Comparison of ENCODE assay signal across 14 cellular contexts in genomic region chr2:86350751-86351150, GRCh38. TPM values are rescaled to one million over a fixed set of nuclear protein-coding genes. Genes with fewer than 3 reads are reported as not detected.
DNase-seq lines count a peak whose midpoint lies in the region; ATAC-seq and TF ChIP-seq lines count a peak whose summit lies in the region.
"Had no signal": no experiment of that assay in that cellular context is flagged by ENCODE, and none has a peak within 500 bp of the region (broad histone marks: within the 10 kb centered on the region; RNA-seq: fewer than 3 reads in every experiment).

No MANE protein-coding gene starts in this region.

- no peak overlapping the region for H3K27ac Mint-ChIP-seq in HFFc6

- no peaks in the 10 kb centered on the region for H3K4me1 ChIP-seq in right atrium auricular region
- H3K4me1 ChIP-seq: BLaER1 had no signal

- TF ChIP-seq CTCF in HFFc6 (IDR thresholded peaks at IDR 0.05), result no peak
- no peak for TF ChIP-seq CTCF in right atrium auricular region (IDR thresholded peaks at IDR 0.05)

- ATAC-seq in esophagus mucosa (peak; percentile 47), HG02840 (IDR thresholded peaks at IDR 0.05; ENCODE audit: low FRiP score, unreplicated experiment) (no peak)

- DNase-seq in EH (ENCODE audit: low read depth), result peak; percentile 16
- DNase-seq in HFFc6, result peak; percentile 2
- peak; percentile 32 for DNase-seq in kidney tubule cell (ENCODE audit: low spot score)
- no peak for DNase-seq in cardiac septum (ENCODE audit: low spot score)
- DNase-seq in occipital lobe (lab: John Stamatoyannopoulos, UW), result no peak
- DNase-seq in right atrium auricular region (ENCODE audit: low spot score), result no peak
- DNase-seq: 8988T, AML-193, DMS53, GM23248, H7 had no signal

- H3K27ac ChIP-seq in right atrium auricular region, result no peak overlapping the region
- H3K27ac ChIP-seq: BLaER1, GM23248 had no signal

- H3K9me3 ChIP-seq in right atrium auricular region, result no peaks in the 10 kb centered on the region
- H3K9me3 ChIP-seq: BLaER1 had no signal

- no peaks in the 10 kb centered on the region for H3K36me3 ChIP-seq in right atrium auricular region
- H3K36me3 ChIP-seq: BLaER1 had no signal

- H3K4me1 Mint-ChIP-seq in HFFc6 (ENCODE audit: low read depth), result peaks cover 4% of the 10 kb centered on the region; the same call in 1 of the 2 replicates

- intact Hi-C loops in cardiac septum (cut with DNase I), result no loop called here

- no peak overlapping the region for H3K4me3 ChIP-seq in right atrium auricular region
- H3K4me3 ChIP-seq: BLaER1, GM23248 had no signal

- no peaks in the 10 kb centered on the region for H3K27me3 ChIP-seq in right atrium auricular region
- H3K27me3 ChIP-seq: BLaER1 had no signal

- H3K9me3 Mint-ChIP-seq in HFFc6, result peaks cover 11% of the 10 kb centered on the region; the same call in 1 of the 2 replicates

- H3K4me3 Mint-ChIP-seq in HFFc6, result no peak overlapping the region

- peaks cover 17% of the 10 kb centered on the region for H3K27me3 Mint-ChIP-seq in HFFc6 (ENCODE audit: insufficient read depth)

- H3K36me3 Mint-ChIP-seq in HFFc6 (ENCODE audit: low read depth), result no peaks in the 10 kb centered on the region

RNA-seq across cellular contexts. Expression of gene REEP1, which starts 13.3 kb away (rescaled TPM):
- total RNA-seq in HFFc6 (2021; fragmentation: NEBNext Ultra II Directional; extraction: Animal tissue kit (Norgen Biotek cat#: 25700)), result under 1 TPM; 0.07 to 0.23 (median 0.15) TPM
- total RNA-seq in esophagus mucosa, result 1.6 TPM
- 21.7 TPM for total RNA-seq in cardiac septum
- 156 TPM for total RNA-seq in occipital lobe
- 10 to 100 TPM; 29.4 to 34.2 TPM for total RNA-seq in right atrium auricular region
- total RNA-seq: GM23248 had no signal

Comparison
In these comparisons a context has a peak if more than half of its experiments do, and no peak if none do; other contexts are left out.
1. DNase-seq: peak in EH (single experiment), HFFc6 (single experiment) and kidney tubule cell (single experiment); none in cardiac septum (single experiment), occipital lobe (single experiment) and right atrium auricular region (single experiment).